17 cellular contexts compared by ENCODE assay signal in the genomic region with DNA sequence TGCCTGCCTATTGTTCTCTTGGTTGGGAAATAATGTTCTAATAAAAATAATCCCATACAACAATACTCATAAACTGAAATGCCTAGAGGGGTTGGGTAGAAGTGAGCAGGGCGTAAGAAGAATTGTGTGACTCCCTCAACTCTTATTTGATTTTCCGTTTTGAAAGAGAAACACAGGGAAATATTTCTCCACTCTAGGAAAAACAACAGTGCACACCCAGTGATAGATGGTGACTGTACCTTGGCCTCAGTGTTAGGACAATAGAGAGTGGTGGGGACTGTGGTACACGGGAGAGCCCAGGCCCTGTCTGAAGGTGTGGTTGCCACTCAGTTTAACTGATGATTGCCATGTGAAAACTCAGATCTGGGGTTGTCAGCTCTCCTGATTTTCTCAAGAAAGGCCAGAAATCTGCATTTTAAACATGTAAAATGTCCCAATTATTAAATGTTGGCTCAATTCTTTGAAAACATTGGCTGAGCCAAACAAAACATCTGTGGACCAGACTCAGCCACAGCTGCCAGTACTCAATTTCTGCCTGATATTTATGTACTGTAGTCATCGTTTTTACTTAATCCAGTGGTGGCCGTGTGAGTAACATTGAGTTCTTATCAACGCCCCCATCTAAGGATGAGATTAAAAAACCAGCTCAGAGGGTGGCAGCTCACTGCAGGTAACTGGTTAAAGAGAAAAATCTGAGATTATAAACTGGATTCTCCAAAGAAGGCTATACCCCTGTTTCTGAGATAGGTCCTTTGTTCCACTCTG.
DNase-seq lines count a peak whose midpoint lies in the region; ATAC-seq and TF ChIP-seq lines count a peak whose summit lies in the region.
"Had no signal": no experiment of that assay in that cellular context is flagged by ENCODE, and none has a peak within 500 bp of the region (broad histone marks: within the 10 kb centered on the region; RNA-seq: fewer than 3 reads in every experiment).

No MANE protein-coding gene starts in this region.

- no peak overlapping the region for H2AFZ ChIP-seq in PC-3 (ENCODE audit: low read length)

- H4K20me1 ChIP-seq in PC-3 (ENCODE audit: low read length), result no peaks in the 10 kb centered on the region

- intact Hi-C loops in sciatic nerve (cut with DNase I), result no loop called here
- intact Hi-C loops in PC-3 (cut with micrococcal nuclease), result no loop called here

- no peaks in the 10 kb centered on the region for H3K36me3 ChIP-seq in BJ (ENCODE audit: control insufficient read depth, insufficient read depth, low read length)
- H3K36me3 ChIP-seq in PC-3 (ENCODE audit: low read depth, low read length), result no peaks in the 10 kb centered on the region
- H3K36me3 ChIP-seq: gastrocnemius medialis, upper lobe of right lung had no signal

- no peak overlapping the region for H3K4me3 ChIP-seq in BJ (ENCODE audit: low read depth, low read length)
- no peak overlapping the region for H3K4me3 ChIP-seq in PC-3 (ENCODE audit: low read length)
- H3K4me3 ChIP-seq: gastrocnemius medialis, upper lobe of right lung had no signal

- H3K9me2 ChIP-seq in PC-3 (replicated peaks; ENCODE audit: low read length), result no peaks in the 10 kb centered on the region

- H3K27me3 ChIP-seq in BJ (ENCODE audit: control insufficient read depth, insufficient read depth, low read length), result peaks cover 21% of the 10 kb centered on the region
- peaks cover 8% of the 10 kb centered on the region; the same call in 1 of the 2 replicates for H3K27me3 ChIP-seq in PC-3 (ENCODE audit: low read length)
- H3K27me3 ChIP-seq: gastrocnemius medialis, upper lobe of right lung had no signal

- CTCF ChIA-PET in BJ (lab: Yijun Ruan, JAX) (interaction anchor here (0.6 kb wide), 1 partner anchor 50 kb away, joined by 4 read pairs; no protein-coding TSS in a partner anchor), PC-3 (lab: Charles Lee) (no interaction called here)

- no peak overlapping the region for H3K27ac ChIP-seq in PC-3 (ENCODE audit: low read length)
- H3K27ac ChIP-seq: gastrocnemius medialis, upper lobe of right lung had no signal

- no peaks in the 10 kb centered on the region for H3K4me1 ChIP-seq in PC-3 (ENCODE audit: insufficient read depth, low read length)
- H3K4me1 ChIP-seq: gastrocnemius medialis, upper lobe of right lung had no signal

- no peak overlapping the region for H3K4me2 ChIP-seq in PC-3 (ENCODE audit: low read length)

- no peaks in the 10 kb centered on the region for H3K79me2 ChIP-seq in PC-3 (ENCODE audit: low read length)

- DNase-seq in BJ (ENCODE audit: low read depth) (peak; percentile 21), fibroblast of peridontal ligament (ENCODE audit: extremely low read depth) (peak; percentile 73), sciatic nerve (ENCODE audit: low spot score) (no peak), PC-3 (no peak), NCI-H146 (lab: John Stamatoyannopoulos, UW) (no peak)
- DNase-seq in stimulated activated CD4-positive, alpha-beta T cell treated with anti-CD3 and anti-CD28 coated beads, Interleukin-2, amount 100 ng/mL, for 48 hours, result no peak
- DNase-seq: activated CD4-positive, alpha-beta T cell treated with anti-CD3 and anti-CD28 coated beads for 48 hours; activated naive CD8-positive, alpha-beta T cell treated with anti-CD3 and anti-CD28 coated beads, Interleukin-2, amount 50 U/mL, for 24 hours; activated T-cell treated with anti-CD3 and anti-CD28 coated beads, Interleukin-2, amount 50 U/mL, for 4 hours; CD4-positive, CD25-positive, alpha-beta regulatory T cell; gastrocnemius medialis; KG1; NCI-H1930; RPMI8226; upper lobe of right lung had no signal

- TF ChIP-seq CTCF in BJ (IDR thresholded peaks at IDR 0.05; ENCODE audit: insufficient read depth, low read depth, low read length), result no peak
- no peak for TF ChIP-seq CTCF in PC-3 (conservative IDR thresholded peaks at IDR 0.05; ENCODE audit: low read depth, low read length)

- H3K9ac ChIP-seq in PC-3 (ENCODE audit: low read length), result no peak overlapping the region

- BruUV-seq in PC-3 (replicated peaks; lab: Mats Ljungman, UMichigan), result no TSS peak

- H3F3A ChIP-seq in PC-3 (ENCODE audit: low read length, unreplicated experiment), result no peaks in the 10 kb centered on the region

- POLR2A ChIA-PET in BJ (lab: Charles Lee), result no interaction called here
- POLR2A ChIA-PET in PC-3 (lab: Charles Lee; ENCODE audit: unreplicated experiment), result no interaction called here

- no peak for ATAC-seq in SK-N-SH treated with all-trans-retinoic acid at 6 μM for 48 hours
- peak; percentile 93 for ATAC-seq in sciatic nerve
- ATAC-seq in PC-3, result no peak
- ATAC-seq in HG03520 (IDR thresholded peaks at IDR 0.05; ENCODE audit: unreplicated experiment), result no peak
- ATAC-seq: activated naive CD8-positive, alpha-beta T cell treated with anti-CD3 and anti-CD28 coated beads, Interleukin-2, amount 50 U/mL, for 24 hours; activated T-cell treated with anti-CD3 and anti-CD28 coated beads, Interleukin-2, amount 50 U/mL, for 4 hours; gastrocnemius medialis had no signal

- no peaks in the 10 kb centered on the region for H3K9me3 ChIP-seq in PC-3 (ENCODE audit: low read length)
- H3K9me3 ChIP-seq: gastrocnemius medialis, upper lobe of right lung had no signal

TF ChIP-seq in SK-N-SH treated with all-trans-retinoic acid at 6 μM for 48 hours, 23 proteins besides CTCF, POLR2A, EP300 and RAD21:
- no peak for TF ChIP-seq ISL1 (CRISPR knock-in tag; IDR thresholded peaks at IDR 0.05)
- TF ChIP-seq ESRRG (CRISPR knock-in tag; IDR thresholded peaks at IDR 0.05), result no peak
- TF ChIP-seq, protein P1, sequence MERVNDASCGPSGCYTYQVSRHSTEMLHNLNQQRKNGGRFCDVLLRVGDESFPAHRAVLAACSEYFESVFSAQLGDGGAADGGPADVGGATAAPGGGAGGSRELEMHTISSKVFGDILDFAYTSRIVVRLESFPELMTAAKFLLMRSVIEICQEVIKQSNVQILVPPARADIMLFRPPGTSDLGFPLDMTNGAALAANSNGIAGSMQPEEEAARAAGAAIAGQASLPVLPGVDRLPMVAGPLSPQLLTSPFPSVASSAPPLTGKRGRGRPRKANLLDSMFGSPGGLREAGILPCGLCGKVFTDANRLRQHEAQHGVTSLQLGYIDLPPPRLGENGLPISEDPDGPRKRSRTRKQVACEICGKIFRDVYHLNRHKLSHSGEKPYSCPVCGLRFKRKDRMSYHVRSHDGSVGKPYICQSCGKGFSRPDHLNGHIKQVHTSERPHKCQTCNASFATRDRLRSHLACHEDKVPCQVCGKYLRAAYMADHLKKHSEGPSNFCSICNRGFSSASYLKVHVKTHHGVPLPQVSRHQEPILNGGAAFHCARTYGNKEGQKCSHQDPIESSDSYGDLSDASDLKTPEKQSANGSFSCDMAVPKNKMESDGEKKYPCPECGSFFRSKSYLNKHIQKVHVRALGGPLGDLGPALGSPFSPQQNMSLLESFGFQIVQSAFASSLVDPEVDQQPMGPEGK (CRISPR knock-in tag; IDR thresholded peaks at IDR 0.05; ENCODE audit: borderline replicate concordance), result no peak
- TF ChIP-seq TCF4 (CRISPR knock-in tag; IDR thresholded peaks at IDR 0.05; ENCODE audit: borderline replicate concordance), result peak; percentile 90
TF ChIP-seq in SK-N-SH treated with all-trans-retinoic acid at 6 μM for 48 hours: peak in this region for 1.

Comparison
In these comparisons a context has a peak if more than half of its experiments do, and no peak if none do; other contexts are left out.
1. DNase-seq: peak in BJ (single experiment) and fibroblast of peridontal ligament (single experiment); none in sciatic nerve (single experiment), PC-3 (single experiment), NCI-H146 (single experiment) and stimulated activated CD4-positive, alpha-beta T cell treated with anti-CD3 and anti-CD28 coated beads, Interleukin-2, amount 100 ng/mL, for 48 hours (0 of 2).